In the genomic region with DNA sequence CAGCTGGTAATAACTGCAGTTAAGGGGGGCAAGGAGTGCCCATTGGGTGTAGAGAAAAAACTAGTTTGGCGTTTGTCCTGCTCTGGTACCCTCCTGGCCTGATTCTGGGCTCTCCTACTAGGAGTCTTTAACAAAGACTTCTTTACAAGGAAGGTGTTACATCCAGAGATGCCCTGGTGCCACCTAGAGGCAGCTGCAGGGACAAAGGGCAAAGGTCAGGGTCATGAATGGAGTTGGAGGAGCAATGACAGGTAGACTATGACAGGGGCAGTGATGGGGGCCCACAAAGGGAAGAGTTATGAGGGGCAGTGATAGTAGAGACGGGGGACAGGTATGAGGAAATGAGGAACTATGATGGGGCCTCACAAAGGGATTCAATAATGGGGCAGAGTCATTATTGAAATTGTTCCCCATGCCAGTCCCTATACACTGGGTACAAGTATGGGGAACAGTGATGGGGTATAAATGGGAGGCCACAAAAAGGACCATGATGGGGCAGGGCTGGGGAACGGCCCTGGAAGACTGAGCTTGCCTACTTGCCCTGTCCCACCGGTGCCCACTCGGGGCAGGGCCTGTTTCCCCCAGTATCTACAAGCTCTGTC, we compare ENCODE assay signal across 9 cellular contexts. TPM values are rescaled to one million over a fixed set of nuclear protein-coding genes. Genes with fewer than 3 reads are reported as not detected.
A peak's percentile ranks its signal among the peaks of the same experiment; 100 is the strongest.
DNase-seq lines count a peak whose midpoint lies in the region; ATAC-seq and TF ChIP-seq lines count a peak whose summit lies in the region.
"Had no signal": no experiment of that assay in that cellular context is flagged by ENCODE, and none has a peak within 500 bp of the region (broad histone marks: within the 10 kb centered on the region; RNA-seq: fewer than 3 reads in every experiment).

No MANE protein-coding gene starts in this region.

- H3K27me3 Mint-ChIP-seq in glutamatergic neuron (ENCODE audit: unreplicated experiment): no peaks in the 10 kb centered on the region

- H3K4me3 Mint-ChIP-seq in glutamatergic neuron (ENCODE audit: unreplicated experiment): no peak overlapping the region
- H3K4me3 Mint-ChIP-seq: T-helper 1 cell treated with Interleukin-12 subunit alpha and Interleukin-12 subunit beta and Interleukin-4 antibody, amounts not matched to agents 30 μg/mL and 1 μg/mL, for 36 hours had no signal

- peak; percentile 66 for TF ChIP-seq CTCF in GM12864 (IDR thresholded peaks at IDR 0.05; ENCODE audit: low read depth, low read length, missing control alignments)
- TF ChIP-seq CTCF in glutamatergic neuron (IDR thresholded peaks at IDR 0.05; ENCODE audit: partially characterized antibody, unreplicated experiment): peak; percentile 19

- H3K4me1 Mint-ChIP-seq in glutamatergic neuron (ENCODE audit: low read depth, unreplicated experiment): peaks cover 6% of the 10 kb centered on the region

- no peak overlapping the region for H3K4me3 ChIP-seq in GM12864 (ENCODE audit: low read depth, low read length)

- ATAC-seq in HG03439 (IDR thresholded peaks at IDR 0.05; ENCODE audit: unreplicated experiment): no peak

- no peak overlapping the region for H3K27ac Mint-ChIP-seq in glutamatergic neuron (ENCODE audit: unreplicated experiment)
- H3K27ac Mint-ChIP-seq: T-helper 1 cell treated with Interleukin-12 subunit alpha and Interleukin-12 subunit beta and Interleukin-4 antibody, amounts not matched to agents 30 μg/mL and 1 μg/mL, for 36 hours had no signal

- DNase-seq in GM12864 (ENCODE audit: low read depth) (no peak), NCI-H69 (lab: John Stamatoyannopoulos, UW) (peak; percentile 33), glutamatergic neuron (peak; percentile 61), superior temporal gyrus (ENCODE audit: extremely low spot score) (no peak), epidermal melanocyte (ENCODE audit: insufficient read length, low spot score) (no peak)
- DNase-seq in activated CD8-positive, alpha-beta memory T cell treated with anti-CD3 and anti-CD28 coated beads, Interleukin-2, amount 50 U/mL, for 4 hours: peak; percentile 64
- peak; percentile 54 for DNase-seq in stimulated activated CD4-positive, alpha-beta T cell treated with anti-CD3 and anti-CD28 coated beads, Interleukin-2, amount 100 ng/mL, for 4 hours (ENCODE audit: low read depth)

- H3K9me3 Mint-ChIP-seq in glutamatergic neuron (ENCODE audit: unreplicated experiment): peaks cover 2% of the 10 kb centered on the region
- H3K9me3 Mint-ChIP-seq: T-helper 1 cell treated with Interleukin-12 subunit alpha and Interleukin-12 subunit beta and Interleukin-4 antibody, amounts not matched to agents 30 μg/mL and 1 μg/mL, for 36 hours had no signal

- H3K36me3 Mint-ChIP-seq in glutamatergic neuron (ENCODE audit: unreplicated experiment): no peaks in the 10 kb centered on the region

RNA-seq across cellular contexts. Expression of a gene that starts 7.9 kb away (rescaled TPM):
- 22.1 TPM for total RNA-seq in glutamatergic neuron (ENCODE audit: unreplicated experiment)

RNA-seq across cellular contexts. Expression of a gene that starts 13.2 kb away (rescaled TPM):
- 36.3 TPM for total RNA-seq in glutamatergic neuron (ENCODE audit: unreplicated experiment)

RNA-seq across cellular contexts. Expression of a gene that starts 25.4 kb away (rescaled TPM):
- 16.6 TPM for total RNA-seq in glutamatergic neuron (ENCODE audit: unreplicated experiment)

RNA-seq across cellular contexts. Expression of a gene that starts 37.6 kb away (rescaled TPM):
- 83.1 TPM for total RNA-seq in glutamatergic neuron (ENCODE audit: unreplicated experiment)

RNA-seq across cellular contexts. Expression of a gene that starts 53.7 kb away (rescaled TPM):
- total RNA-seq in glutamatergic neuron (ENCODE audit: unreplicated experiment): 266 TPM

Comparison
In these comparisons a context has a peak if more than half of its experiments do, and no peak if none do; other contexts are left out.
1. DNase-seq: peak in NCI-H69 (single experiment), activated CD8-positive, alpha-beta memory T cell treated with anti-CD3 and anti-CD28 coated beads, Interleukin-2, amount 50 U/mL, for 4 hours (single experiment), glutamatergic neuron (single experiment) and stimulated activated CD4-positive, alpha-beta T cell treated with anti-CD3 and anti-CD28 coated beads, Interleukin-2, amount 100 ng/mL, for 4 hours (single experiment); none in GM12864 (single experiment), superior temporal gyrus (single experiment) and epidermal melanocyte (single experiment).